Comparison of ENCODE assay signal across 2 cellular contexts in the genomic region with DNA sequence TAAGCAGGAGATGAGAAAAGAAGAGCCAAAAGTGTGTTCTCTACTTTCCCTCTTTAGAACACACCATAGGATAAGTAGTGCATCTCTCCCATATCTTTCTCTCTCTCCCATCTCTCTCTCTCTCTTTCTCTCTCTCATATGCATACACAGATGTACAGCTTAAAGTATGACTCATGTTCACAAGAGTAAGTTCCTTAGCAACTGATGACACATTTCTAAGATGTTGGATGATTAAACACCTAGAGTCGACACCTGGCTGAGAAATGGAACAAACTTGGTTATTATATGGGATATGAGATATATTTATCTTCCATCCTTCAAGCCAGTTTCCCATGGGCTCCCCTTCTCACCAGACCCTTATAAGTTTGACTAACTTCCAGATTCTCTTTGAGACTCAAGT.
A peak's percentile ranks its signal among the peaks of the same experiment; 100 is the strongest.
TF ChIP-seq lines count a peak whose summit lies in the region.

No MANE protein-coding gene starts in this region.

TF ChIP-seq in IMR-90, 13 proteins besides CTCF, POLR2A, EP300 and RAD21 (continued from another document):
- TF ChIP-seq, protein P1, sequence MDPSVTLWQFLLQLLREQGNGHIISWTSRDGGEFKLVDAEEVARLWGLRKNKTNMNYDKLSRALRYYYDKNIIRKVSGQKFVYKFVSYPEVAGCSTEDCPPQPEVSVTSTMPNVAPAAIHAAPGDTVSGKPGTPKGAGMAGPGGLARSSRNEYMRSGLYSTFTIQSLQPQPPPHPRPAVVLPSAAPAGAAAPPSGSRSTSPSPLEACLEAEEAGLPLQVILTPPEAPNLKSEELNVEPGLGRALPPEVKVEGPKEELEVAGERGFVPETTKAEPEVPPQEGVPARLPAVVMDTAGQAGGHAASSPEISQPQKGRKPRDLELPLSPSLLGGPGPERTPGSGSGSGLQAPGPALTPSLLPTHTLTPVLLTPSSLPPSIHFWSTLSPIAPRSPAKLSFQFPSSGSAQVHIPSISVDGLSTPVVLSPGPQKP (IDR thresholded peaks at IDR 0.05; ENCODE audit: borderline replicate concordance, low read depth, low read length): no peak

TF ChIP-seq in K562, 482 proteins besides CTCF, POLR2A, EP300 and RAD21 (continued from another document):
- TF ChIP-seq, protein P2, sequence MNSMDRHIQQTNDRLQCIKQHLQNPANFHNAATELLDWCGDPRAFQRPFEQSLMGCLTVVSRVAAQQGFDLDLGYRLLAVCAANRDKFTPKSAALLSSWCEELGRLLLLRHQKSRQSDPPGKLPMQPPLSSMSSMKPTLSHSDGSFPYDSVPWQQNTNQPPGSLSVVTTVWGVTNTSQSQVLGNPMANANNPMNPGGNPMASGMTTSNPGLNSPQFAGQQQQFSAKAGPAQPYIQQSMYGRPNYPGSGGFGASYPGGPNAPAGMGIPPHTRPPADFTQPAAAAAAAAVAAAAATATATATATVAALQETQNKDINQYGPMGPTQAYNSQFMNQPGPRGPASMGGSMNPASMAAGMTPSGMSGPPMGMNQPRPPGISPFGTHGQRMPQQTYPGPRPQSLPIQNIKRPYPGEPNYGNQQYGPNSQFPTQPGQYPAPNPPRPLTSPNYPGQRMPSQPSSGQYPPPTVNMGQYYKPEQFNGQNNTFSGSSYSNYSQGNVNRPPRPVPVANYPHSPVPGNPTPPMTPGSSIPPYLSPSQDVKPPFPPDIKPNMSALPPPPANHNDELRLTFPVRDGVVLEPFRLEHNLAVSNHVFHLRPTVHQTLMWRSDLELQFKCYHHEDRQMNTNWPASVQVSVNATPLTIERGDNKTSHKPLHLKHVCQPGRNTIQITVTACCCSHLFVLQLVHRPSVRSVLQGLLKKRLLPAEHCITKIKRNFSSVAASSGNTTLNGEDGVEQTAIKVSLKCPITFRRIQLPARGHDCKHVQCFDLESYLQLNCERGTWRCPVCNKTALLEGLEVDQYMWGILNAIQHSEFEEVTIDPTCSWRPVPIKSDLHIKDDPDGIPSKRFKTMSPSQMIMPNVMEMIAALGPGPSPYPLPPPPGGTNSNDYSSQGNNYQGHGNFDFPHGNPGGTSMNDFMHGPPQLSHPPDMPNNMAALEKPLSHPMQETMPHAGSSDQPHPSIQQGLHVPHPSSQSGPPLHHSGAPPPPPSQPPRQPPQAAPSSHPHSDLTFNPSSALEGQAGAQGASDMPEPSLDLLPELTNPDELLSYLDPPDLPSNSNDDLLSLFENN (IDR thresholded peaks at IDR 0.05; ENCODE audit: low read depth in 2 of 2, low read length in 2 of 2): no peak
- TF ChIP-seq KLF1 (tag; IDR thresholded peaks at IDR 0.05) (no peak), PHTF2 (CRISPR knock-in tag; IDR thresholded peaks at IDR 0.05) (no peak), ATF3 (IDR thresholded peaks at IDR 0.05) (peak; percentile 34; the same call in 1 of the 2 replicates), ATF3 (CRISPR knock-in tag; conservative IDR thresholded peaks at IDR 0.05) (no peak), CBFA2T3 (IDR thresholded peaks at IDR 0.05) (no peak), RFX5 (IDR thresholded peaks at IDR 0.05; ENCODE audit: low read depth, low read length) (peak; percentile 86), MNT (conservative IDR thresholded peaks at IDR 0.05) (no peak)
